Comparison of ENCODE assay signal across 1 cellular context in genomic region chr7:115805458-115805857, GRCh38.
TF ChIP-seq lines count a peak whose summit lies in the region.

No MANE protein-coding gene starts in this region.

TF ChIP-seq in HEK293, 187 proteins besides CTCF, POLR2A, EP300 and RAD21 (continued from another document and continues in another):
- TF ChIP-seq ZNF560 (tag by site-specific recombination; IDR thresholded peaks at IDR 0.05; ENCODE audit: borderline replicate concordance) (no peak), ZNF664 (tag by site-specific recombination; IDR thresholded peaks at IDR 0.05) (0 out of 2 replicates have a peak, but pooled peaks have one; percentile 10), ZBTB21 (tag by site-specific recombination; IDR thresholded peaks at IDR 0.05) (no peak), ZEB2 (tag by site-specific recombination; IDR thresholded peaks at IDR 0.05) (peak; percentile 80), PRDM6 (tag by site-specific recombination; IDR thresholded peaks at IDR 0.05) (peak; percentile 61), ZNF843 (tag by site-specific recombination; IDR thresholded peaks at IDR 0.05) (peak; percentile 79; the same call in 1 of the 2 replicates), HOXD13 (CRISPR knock-in tag; IDR thresholded peaks at IDR 0.05; ENCODE audit: borderline replicate concordance) (no peak), ZIC2 (tag by site-specific recombination; IDR thresholded peaks at IDR 0.05) (peak; percentile 82), KLF10 (tag by site-specific recombination; IDR thresholded peaks at IDR 0.05) (0 out of 2 replicates have a peak, but pooled peaks have one; percentile 48), SP7 (tag by site-specific recombination; IDR thresholded peaks at IDR 0.05) (no peak), ZNF174 (tag by site-specific recombination; IDR thresholded peaks at IDR 0.05) (no peak), BCL6B (tag by site-specific recombination; IDR thresholded peaks at IDR 0.05) (peak; percentile 82), ZBTB7A (tag by site-specific recombination; IDR thresholded peaks at IDR 0.05; ENCODE audit: low read depth) (no peak), ZBTB8A (tag by site-specific recombination; IDR thresholded peaks at IDR 0.05) (peak; percentile 40; the same call in 1 of the 2 replicates), ZNF529 (tag by site-specific recombination; IDR thresholded peaks at IDR 0.05; ENCODE audit: insufficient replicate concordance) (no peak), ZNF354C (tag by site-specific recombination; IDR thresholded peaks at IDR 0.05; ENCODE audit: borderline replicate concordance, low read depth) (no peak), ZNF645 (tag by site-specific recombination; IDR thresholded peaks at IDR 0.05) (no peak), GLI2 (tag by site-specific recombination; IDR thresholded peaks at IDR 0.05; ENCODE audit: borderline replicate concordance, low read depth) (peak; percentile 51; the same call in 1 of the 2 replicates), ZNF549 (tag by site-specific recombination; IDR thresholded peaks at IDR 0.05) (no peak), YY1 (tag by site-specific recombination; IDR thresholded peaks at IDR 0.05) (no peak; the same call in 1 of the 2 replicates), ZBTB1 (tag by site-specific recombination; IDR thresholded peaks at IDR 0.05) (no peak), ZNF324 (tag by site-specific recombination; IDR thresholded peaks at IDR 0.05) (no peak), ZNF777 (tag by site-specific recombination; IDR thresholded peaks at IDR 0.05; ENCODE audit: borderline replicate concordance) (no peak), ZNF621 (tag by site-specific recombination; IDR thresholded peaks at IDR 0.05) (no peak), ZNF654 (tag by site-specific recombination; IDR thresholded peaks at IDR 0.05; ENCODE audit: low read depth) (no peak), ZNF19 (tag by site-specific recombination; IDR thresholded peaks at IDR 0.05; ENCODE audit: low read depth) (no peak), GFI1B (tag by site-specific recombination; IDR thresholded peaks at IDR 0.05) (no peak), ZNF624 (tag by site-specific recombination; IDR thresholded peaks at IDR 0.05) (no peak), PBX3 (CRISPR knock-in tag; IDR thresholded peaks at IDR 0.05) (no peak), ZNF350 (tag by site-specific recombination; IDR thresholded peaks at IDR 0.05) (no peak), HIC1 (tag by site-specific recombination; IDR thresholded peaks at IDR 0.05) (no peak), KLF7 (tag by site-specific recombination; IDR thresholded peaks at IDR 0.05; ENCODE audit: borderline replicate concordance) (no peak), KLF8 (tag by site-specific recombination; IDR thresholded peaks at IDR 0.05) (no peak), ZNF18 (tag by site-specific recombination; IDR thresholded peaks at IDR 0.05) (0 out of 2 replicates have a peak, but pooled peaks have one; percentile 22), SP3 (tag by site-specific recombination; IDR thresholded peaks at IDR 0.05) (no peak), OVOL3 (tag by site-specific recombination; IDR thresholded peaks at IDR 0.05) (peak; percentile 52; the same call in 1 of the 2 replicates), GLIS2 (tag by site-specific recombination; IDR thresholded peaks at IDR 0.05) (no peak), ZNF423 (tag by site-specific recombination; IDR thresholded peaks at IDR 0.05) (0 out of 2 replicates have a peak, but pooled peaks have one; percentile 23)
- TF ChIP-seq, protein P1, sequence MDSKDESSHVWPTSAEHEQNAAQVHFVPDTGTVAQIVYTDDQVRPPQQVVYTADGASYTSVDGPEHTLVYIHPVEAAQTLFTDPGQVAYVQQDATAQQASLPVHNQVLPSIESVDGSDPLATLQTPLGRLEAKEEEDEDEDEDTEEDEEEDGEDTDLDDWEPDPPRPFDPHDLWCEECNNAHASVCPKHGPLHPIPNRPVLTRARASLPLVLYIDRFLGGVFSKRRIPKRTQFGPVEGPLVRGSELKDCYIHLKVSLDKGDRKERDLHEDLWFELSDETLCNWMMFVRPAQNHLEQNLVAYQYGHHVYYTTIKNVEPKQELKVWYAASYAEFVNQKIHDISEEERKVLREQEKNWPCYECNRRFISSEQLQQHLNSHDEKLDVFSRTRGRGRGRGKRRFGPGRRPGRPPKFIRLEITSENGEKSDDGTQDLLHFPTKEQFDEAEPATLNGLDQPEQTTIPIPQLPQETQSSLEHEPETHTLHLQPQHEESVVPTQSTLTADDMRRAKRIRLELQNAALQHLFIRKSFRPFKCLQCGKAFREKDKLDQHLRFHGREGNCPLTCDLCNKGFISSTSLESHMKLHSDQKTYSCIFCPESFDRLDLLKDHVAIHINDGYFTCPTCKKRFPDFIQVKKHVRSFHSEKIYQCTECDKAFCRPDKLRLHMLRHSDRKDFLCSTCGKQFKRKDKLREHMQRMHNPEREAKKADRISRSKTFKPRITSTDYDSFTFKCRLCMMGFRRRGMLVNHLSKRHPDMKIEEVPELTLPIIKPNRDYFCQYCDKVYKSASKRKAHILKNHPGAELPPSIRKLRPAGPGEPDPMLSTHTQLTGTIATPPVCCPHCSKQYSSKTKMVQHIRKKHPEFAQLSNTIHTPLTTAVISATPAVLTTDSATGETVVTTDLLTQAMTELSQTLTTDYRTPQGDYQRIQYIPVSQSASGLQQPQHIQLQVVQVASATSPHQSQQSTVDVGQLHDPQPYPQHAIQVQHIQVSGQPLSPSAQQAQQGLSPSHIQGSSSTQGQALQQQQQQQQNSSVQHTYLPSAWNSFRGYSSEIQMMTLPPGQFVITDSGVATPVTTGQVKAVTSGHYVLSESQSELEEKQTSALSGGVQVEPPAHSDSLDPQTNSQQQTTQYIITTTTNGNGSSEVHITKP (tag by site-specific recombination; IDR thresholded peaks at IDR 0.05) = peak; percentile 88
- TF ChIP-seq, protein P2, sequence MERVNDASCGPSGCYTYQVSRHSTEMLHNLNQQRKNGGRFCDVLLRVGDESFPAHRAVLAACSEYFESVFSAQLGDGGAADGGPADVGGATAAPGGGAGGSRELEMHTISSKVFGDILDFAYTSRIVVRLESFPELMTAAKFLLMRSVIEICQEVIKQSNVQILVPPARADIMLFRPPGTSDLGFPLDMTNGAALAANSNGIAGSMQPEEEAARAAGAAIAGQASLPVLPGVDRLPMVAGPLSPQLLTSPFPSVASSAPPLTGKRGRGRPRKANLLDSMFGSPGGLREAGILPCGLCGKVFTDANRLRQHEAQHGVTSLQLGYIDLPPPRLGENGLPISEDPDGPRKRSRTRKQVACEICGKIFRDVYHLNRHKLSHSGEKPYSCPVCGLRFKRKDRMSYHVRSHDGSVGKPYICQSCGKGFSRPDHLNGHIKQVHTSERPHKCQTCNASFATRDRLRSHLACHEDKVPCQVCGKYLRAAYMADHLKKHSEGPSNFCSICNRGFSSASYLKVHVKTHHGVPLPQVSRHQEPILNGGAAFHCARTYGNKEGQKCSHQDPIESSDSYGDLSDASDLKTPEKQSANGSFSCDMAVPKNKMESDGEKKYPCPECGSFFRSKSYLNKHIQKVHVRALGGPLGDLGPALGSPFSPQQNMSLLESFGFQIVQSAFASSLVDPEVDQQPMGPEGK (tag by site-specific recombination; IDR thresholded peaks at IDR 0.05) = no peak
- TF ChIP-seq, protein P3, sequence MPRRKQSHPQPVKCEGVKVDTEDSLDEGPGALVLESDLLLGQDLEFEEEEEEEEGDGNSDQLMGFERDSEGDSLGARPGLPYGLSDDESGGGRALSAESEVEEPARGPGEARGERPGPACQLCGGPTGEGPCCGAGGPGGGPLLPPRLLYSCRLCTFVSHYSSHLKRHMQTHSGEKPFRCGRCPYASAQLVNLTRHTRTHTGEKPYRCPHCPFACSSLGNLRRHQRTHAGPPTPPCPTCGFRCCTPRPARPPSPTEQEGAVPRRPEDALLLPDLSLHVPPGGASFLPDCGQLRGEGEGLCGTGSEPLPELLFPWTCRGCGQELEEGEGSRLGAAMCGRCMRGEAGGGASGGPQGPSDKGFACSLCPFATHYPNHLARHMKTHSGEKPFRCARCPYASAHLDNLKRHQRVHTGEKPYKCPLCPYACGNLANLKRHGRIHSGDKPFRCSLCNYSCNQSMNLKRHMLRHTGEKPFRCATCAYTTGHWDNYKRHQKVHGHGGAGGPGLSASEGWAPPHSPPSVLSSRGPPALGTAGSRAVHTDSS (tag by site-specific recombination; IDR thresholded peaks at IDR 0.05) = no peak
- TF ChIP-seq, protein P4, sequence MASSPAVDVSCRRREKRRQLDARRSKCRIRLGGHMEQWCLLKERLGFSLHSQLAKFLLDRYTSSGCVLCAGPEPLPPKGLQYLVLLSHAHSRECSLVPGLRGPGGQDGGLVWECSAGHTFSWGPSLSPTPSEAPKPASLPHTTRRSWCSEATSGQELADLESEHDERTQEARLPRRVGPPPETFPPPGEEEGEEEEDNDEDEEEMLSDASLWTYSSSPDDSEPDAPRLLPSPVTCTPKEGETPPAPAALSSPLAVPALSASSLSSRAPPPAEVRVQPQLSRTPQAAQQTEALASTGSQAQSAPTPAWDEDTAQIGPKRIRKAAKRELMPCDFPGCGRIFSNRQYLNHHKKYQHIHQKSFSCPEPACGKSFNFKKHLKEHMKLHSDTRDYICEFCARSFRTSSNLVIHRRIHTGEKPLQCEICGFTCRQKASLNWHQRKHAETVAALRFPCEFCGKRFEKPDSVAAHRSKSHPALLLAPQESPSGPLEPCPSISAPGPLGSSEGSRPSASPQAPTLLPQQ (tag by site-specific recombination; IDR thresholded peaks at IDR 0.05) = peak; percentile 43; the same call in 1 of the 2 replicates
